Comparison of ENCODE assay signal across 20 cellular contexts in the genomic region with DNA sequence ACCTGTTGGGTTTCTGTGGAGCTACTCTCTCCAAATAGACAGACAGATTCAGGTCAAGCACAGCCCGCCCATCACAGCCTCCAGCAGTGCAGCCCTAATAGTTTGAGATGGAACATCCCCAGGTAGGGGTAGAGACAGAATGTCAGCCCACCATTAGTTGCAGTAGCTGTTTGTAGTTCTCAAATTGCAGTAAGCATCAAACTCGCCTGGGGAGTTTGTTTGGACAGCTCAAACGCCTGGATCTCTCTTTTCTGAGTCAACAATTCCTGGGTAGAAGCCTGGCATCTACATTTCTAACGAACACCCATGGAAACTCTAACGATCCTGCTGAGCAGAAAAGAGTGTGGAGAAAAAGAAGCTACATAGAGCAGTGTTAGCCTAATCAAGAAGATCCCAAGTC. TPM values are rescaled to one million over a fixed set of nuclear protein-coding genes. Genes with fewer than 3 reads are reported as not detected.
"Had no signal": no experiment of that assay in that cellular context is flagged by ENCODE, and none has a peak within 500 bp of the region (broad histone marks: within the 10 kb centered on the region; RNA-seq: fewer than 3 reads in every experiment).

No MANE protein-coding gene starts in this region.

- H3K9me3 ChIP-seq: heart right ventricle, neutrophil, stomach had no signal

- H3K4me3 ChIP-seq: dorsolateral prefrontal cortex, heart right ventricle, stomach had no signal

- H3K36me3 Mint-ChIP-seq: naive thymus-derived CD4-positive, alpha-beta T cell had no signal

- H3K27me3 ChIP-seq: neutrophil, stomach had no signal

- H3K27ac ChIP-seq: dorsolateral prefrontal cortex, heart right ventricle, neutrophil, stomach had no signal

- H3K4me1 ChIP-seq: heart right ventricle, stomach had no signal

- DNase-seq: cortex of kidney; dorsolateral prefrontal cortex; effector CD8-positive, alpha-beta T cell; heart right ventricle; hypothalamus; kidney; left cardiac atrium; naive thymus-derived CD4-positive, alpha-beta T cell; posterior cingulate gyrus; small intestine; stimulated activated CD4-positive, alpha-beta T cell treated with anti-CD3 and anti-CD28 coated beads, Interleukin-12 subunit alpha, Interleukin-12 subunit beta, amount 100 ng/mL, for 4 hours; stimulated activated naive CD4-positive, alpha-beta T cell; stomach; substantia nigra had no signal

- H3K4me3 Mint-ChIP-seq: naive thymus-derived CD4-positive, alpha-beta T cell had no signal

- ATAC-seq: esophagus mucosa; heart right ventricle; left cardiac atrium; naive thymus-derived CD4-positive, alpha-beta T cell had no signal

- H3K36me3 ChIP-seq: heart right ventricle, neutrophil, stomach had no signal

- H3K27ac Mint-ChIP-seq: naive thymus-derived CD4-positive, alpha-beta T cell had no signal

RNA-seq across cellular contexts. Expression of gene ADAMTS16, which starts 59.3 kb away (rescaled TPM):
- total RNA-seq: esophagus mucosa; lung microvascular endothelial cell; mononuclear cell; naive thymus-derived CD4-positive, alpha-beta T cell; pulmonary artery endothelial cell had no signal
- polyA plus RNA-seq: liver; naive thymus-derived CD4-positive, alpha-beta T cell; stomach had no signal
